ENCODE assay signal across 29 cellular contexts in the genomic region with DNA sequence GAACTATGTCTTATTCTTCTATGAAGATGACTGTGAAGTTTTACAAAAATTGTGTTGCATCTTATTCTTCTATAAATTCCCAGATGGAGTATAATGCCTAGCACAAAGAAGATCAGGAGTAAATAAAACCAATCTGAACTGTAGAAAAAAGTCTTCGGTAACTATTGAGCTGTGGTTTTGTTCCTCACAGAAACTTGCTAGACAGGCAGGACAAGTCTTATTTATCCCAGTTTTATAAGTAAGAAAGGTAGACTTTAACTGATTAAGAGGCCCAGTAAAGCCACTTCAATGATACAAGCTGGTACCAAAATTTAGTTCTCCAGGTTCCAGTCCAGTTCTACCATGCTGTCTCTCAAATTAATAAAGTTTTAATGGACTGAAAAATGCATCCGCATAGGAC.
"Had no signal": no experiment of that assay in that cellular context is flagged by ENCODE, and none has a peak within 500 bp of the region (broad histone marks: within the 10 kb centered on the region; RNA-seq: fewer than 3 reads in every experiment).

No MANE protein-coding gene starts in this region.

- H3K36me3 Mint-ChIP-seq: natural killer cell; neural progenitor cell; stimulated activated effector memory CD8-positive, alpha-beta T cell treated with anti-CD3 and anti-CD28 coated beads, Interleukin-12 subunit alpha, Interleukin-12 subunit beta, amount 100 ng/mL, for 72 hours; type B pancreatic cell had no signal

- H3K27me3 Mint-ChIP-seq: progenitor cell of endocrine pancreas; stimulated activated naive CD8-positive, alpha-beta T cell treated with anti-CD3 and anti-CD28 coated beads, Interleukin-15, amount 100 ng/mL, for 72 hours had no signal

- H3K79me2 ChIP-seq: parathyroid adenoma had no signal

- H3K9ac ChIP-seq: neural progenitor cell, parathyroid adenoma had no signal

- H2AFZ ChIP-seq: neural progenitor cell, parathyroid adenoma had no signal

- H3K4me1 ChIP-seq: parathyroid adenoma, psoas muscle, right lobe of liver, sigmoid colon, testis, transverse colon, upper lobe of right lung had no signal

- H3K9me3 ChIP-seq: ovary, psoas muscle, right lobe of liver, sigmoid colon, suprapubic skin, testis, tibial artery, transverse colon, upper lobe of right lung, uterus had no signal

- H3K36me3 ChIP-seq: neural progenitor cell, ovary, right lobe of liver, sigmoid colon, suprapubic skin, tibial artery, transverse colon, upper lobe of right lung, uterus had no signal

- H3K4me1 Mint-ChIP-seq: natural killer cell; stimulated activated effector memory CD8-positive, alpha-beta T cell treated with anti-CD3 and anti-CD28 coated beads, Interleukin-12 subunit alpha, Interleukin-12 subunit beta, amount 100 ng/mL, for 72 hours; stimulated activated naive CD8-positive, alpha-beta T cell treated with anti-CD3 and anti-CD28 coated beads, Interleukin-15, amount 100 ng/mL, for 72 hours had no signal

- H3K4me3 Mint-ChIP-seq: natural killer cell; nephron; neural progenitor cell; stimulated activated effector memory CD8-positive, alpha-beta T cell treated with anti-CD3 and anti-CD28 coated beads, Interleukin-12 subunit alpha, Interleukin-12 subunit beta, amount 100 ng/mL, for 72 hours; stimulated activated naive CD8-positive, alpha-beta T cell treated with anti-CD3 and anti-CD28 coated beads, Interleukin-15, amount 100 ng/mL, for 72 hours; type B pancreatic cell had no signal

- H3K9me3 Mint-ChIP-seq: natural killer cell, nephron, neural progenitor cell had no signal

- H3K4me3 ChIP-seq: neural progenitor cell, ovary, psoas muscle, right lobe of liver, sigmoid colon, suprapubic skin, testis, tibial artery, transverse colon, upper lobe of right lung, uterus had no signal

- DNase-seq: natural killer cell; occipital lobe; ovary; posterior cingulate gyrus; psoas muscle; right cardiac atrium; right lobe of liver; sigmoid colon; small intestine; stimulated activated CD4-positive, alpha-beta T cell treated with anti-CD3 and anti-CD28 coated beads, Interleukin-15, amount 100 ng/mL, for 24 hours; stimulated activated CD4-positive, alpha-beta T cell treated with anti-CD3 and anti-CD28 coated beads, Interleukin-2, amount 100 ng/mL, for 24 hours; stimulated activated CD4-positive, alpha-beta T cell treated with anti-CD3 and anti-CD28 coated beads, Interleukin-2, amount 100 ng/mL, for 48 hours; stimulated activated CD4-positive, alpha-beta T cell treated with anti-CD3 and anti-CD28 coated beads, Interleukin-4, amount 100 ng/mL, for 24 hours; stimulated activated naive CD4-positive, alpha-beta T cell; stimulated activated naive CD8-positive, alpha-beta T cell treated with anti-CD3 and anti-CD28 coated beads, Interleukin-15, amount 100 ng/mL, for 72 hours; stimulated activated naive CD8-positive, alpha-beta T cell treated with anti-CD3 and anti-CD28 coated beads, Interleukin-15, Interleukin-2, amounts not matched to agents 100 U/mL and 50 U/mL, for 24 hours; substantia nigra; testis; tibial artery; transverse colon; upper lobe of right lung; uterus had no signal

- H3K4me2 ChIP-seq: neural progenitor cell had no signal

- FAIRE-seq: small intestine had no signal

- H3K27ac Mint-ChIP-seq: natural killer cell; neural progenitor cell; progenitor cell of endocrine pancreas; stimulated activated effector memory CD8-positive, alpha-beta T cell treated with anti-CD3 and anti-CD28 coated beads, Interleukin-12 subunit alpha, Interleukin-12 subunit beta, amount 100 ng/mL, for 72 hours; stimulated activated naive CD8-positive, alpha-beta T cell treated with anti-CD3 and anti-CD28 coated beads, Interleukin-15, amount 100 ng/mL, for 72 hours; type B pancreatic cell had no signal

- H3K27me3 ChIP-seq: neural progenitor cell, ovary, right lobe of liver, sigmoid colon, suprapubic skin, testis, tibial artery, transverse colon, upper lobe of right lung, uterus had no signal

- H3K27ac ChIP-seq: neural progenitor cell, ovary, parathyroid adenoma, psoas muscle, right lobe of liver, sigmoid colon, suprapubic skin, testis, tibial artery, transverse colon, upper lobe of right lung, uterus had no signal
